ENCODE assay signal across 8 cellular contexts in the genomic region with DNA sequence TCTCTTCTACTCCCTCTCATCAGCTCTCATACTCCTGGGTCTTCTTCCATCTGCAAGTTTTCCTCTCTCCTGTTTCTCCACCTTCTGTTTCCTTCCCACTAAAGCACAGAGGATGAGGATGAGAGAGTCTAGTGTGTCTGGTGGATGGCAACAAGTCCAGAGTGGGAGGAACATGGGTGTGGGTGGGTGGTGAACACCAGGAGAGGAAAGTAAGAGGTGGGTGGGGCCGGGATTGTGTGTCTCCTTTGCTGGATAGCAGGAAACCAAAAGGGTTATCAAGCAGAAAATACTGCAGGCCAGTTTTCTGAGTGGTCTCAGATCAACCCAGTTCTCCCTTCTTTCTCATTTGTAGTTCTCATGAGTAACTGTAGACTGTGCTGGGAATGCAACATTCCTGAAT. TPM values are rescaled to one million over a fixed set of nuclear protein-coding genes. Genes with fewer than 3 reads are reported as not detected.
"Had no signal": no experiment of that assay in that cellular context is flagged by ENCODE, and none has a peak within 500 bp of the region (broad histone marks: within the 10 kb centered on the region; RNA-seq: fewer than 3 reads in every experiment).

No MANE protein-coding gene starts in this region.

- H3K27ac ChIP-seq: GM23248 had no signal

- H3K4me3 ChIP-seq: GM23248, HAP-1, K562 had no signal

- H3K4me1 ChIP-seq: HAP-1 had no signal

- H3K36me3 ChIP-seq: HAP-1 had no signal

- DNase-seq: GM23248, GOT3, H7, IMR-90, KG1 had no signal

- H2AFZ ChIP-seq: GM23248 had no signal

- H3K9ac ChIP-seq: GM23248 had no signal

- H3K9me3 ChIP-seq: HAP-1 had no signal

RNA-seq across cellular contexts. Expression of gene EPHB1, which starts 52.9 kb away (rescaled TPM):
- total RNA-seq: HT-29 had no signal
